ENCODE assay signal across 14 cellular contexts in the genomic region with DNA sequence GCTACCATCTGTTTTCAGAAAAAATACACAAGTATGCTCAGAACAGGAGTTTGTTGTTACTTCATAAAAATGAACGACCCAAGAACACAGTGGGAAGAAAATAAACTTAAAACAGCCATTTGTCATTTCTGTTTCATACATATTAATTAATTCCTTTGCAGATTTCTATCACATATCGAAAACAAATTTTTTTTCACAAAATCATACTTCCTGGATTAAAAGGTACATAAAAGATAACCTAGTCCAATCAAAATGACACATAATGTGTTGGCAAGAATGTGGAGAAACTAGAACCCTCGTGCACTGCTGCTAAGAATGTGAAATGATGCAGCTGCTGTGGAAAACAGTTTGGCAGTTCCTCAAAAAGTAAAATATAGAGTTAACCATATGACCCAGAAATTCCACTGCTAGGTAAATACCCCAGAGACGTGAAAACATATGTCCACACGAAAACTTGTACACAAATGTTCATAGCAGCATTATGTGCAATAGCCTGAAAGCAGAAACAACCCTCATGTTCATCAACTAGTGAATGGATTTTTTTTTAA. TPM values are rescaled to one million over a fixed set of nuclear protein-coding genes. Genes with fewer than 3 reads are reported as not detected.
DNase-seq lines count a peak whose midpoint lies in the region; ATAC-seq and TF ChIP-seq lines count a peak whose summit lies in the region.
"Had no signal": no experiment of that assay in that cellular context is flagged by ENCODE, and none has a peak within 500 bp of the region (broad histone marks: within the 10 kb centered on the region; RNA-seq: fewer than 3 reads in every experiment).

No MANE protein-coding gene starts in this region.

- H3K36me3 ChIP-seq in breast epithelium (no peaks in the 10 kb centered on the region), upper lobe of left lung (no peaks in the 10 kb centered on the region)
- H3K36me3 ChIP-seq: upper lobe of right lung had no signal

- H3K4me3 Mint-ChIP-seq in MCF 10A (ENCODE audit: unreplicated experiment) (no peak overlapping the region), glutamatergic neuron (ENCODE audit: unreplicated experiment) (peak overlapping the region; percentile 25), natural killer cell (no peak overlapping the region)
- H3K4me3 Mint-ChIP-seq: activated T-cell treated with anti-CD3 and anti-CD28 coated beads, Interleukin-2, amount 50 U/mL, for 24 hours had no signal

- no peak for TF ChIP-seq EP300 in upper lobe of left lung (IDR thresholded peaks at IDR 0.05)

- H3K27me3 ChIP-seq in breast epithelium (no peaks in the 10 kb centered on the region), upper lobe of left lung (no peaks in the 10 kb centered on the region)
- H3K27me3 ChIP-seq: upper lobe of right lung had no signal

- H3K4me3 ChIP-seq in breast epithelium (no peak overlapping the region), upper lobe of left lung (no peak overlapping the region)
- H3K4me3 ChIP-seq: upper lobe of right lung had no signal

- no peak for TF ChIP-seq CTCF in MCF 10A (IDR thresholded peaks at IDR 0.05; ENCODE audit: unreplicated experiment)
- TF ChIP-seq CTCF in breast epithelium (IDR thresholded peaks at IDR 0.05) = no peak
- no peak for TF ChIP-seq CTCF in glutamatergic neuron (IDR thresholded peaks at IDR 0.05; ENCODE audit: partially characterized antibody, unreplicated experiment)
- no peak for TF ChIP-seq CTCF in upper lobe of left lung (IDR thresholded peaks at IDR 0.05)
- no peak for TF ChIP-seq CTCF in natural killer cell (IDR thresholded peaks at IDR 0.05)

- peaks cover 11% of the 10 kb centered on the region for H3K36me3 Mint-ChIP-seq in MCF 10A (ENCODE audit: insufficient read depth, unreplicated experiment)
- no peaks in the 10 kb centered on the region for H3K36me3 Mint-ChIP-seq in glutamatergic neuron (ENCODE audit: unreplicated experiment)
- H3K36me3 Mint-ChIP-seq in natural killer cell = no peaks in the 10 kb centered on the region

- DNase-seq in MCF 10A (ENCODE audit: unreplicated experiment) (no peak), breast epithelium (ENCODE audit: low spot score in 2 of 2) (no peak), amniotic epithelial cell (ENCODE audit: low read depth) (peak; percentile 81), glutamatergic neuron (no peak), upper lobe of left lung (no peak), natural killer cell (no peak), cerebellar nuclear complex (lab: John Stamatoyannopoulos, UW) (no peak)
- DNase-seq: activated T-cell treated with anti-CD3 and anti-CD28 coated beads, Interleukin-2, amount 50 U/mL, for 24 hours; aorta; MM.1S; SHP77; small intestine; upper lobe of right lung had no signal

- CTCF ChIA-PET in MCF 10A (lab: Yijun Ruan, JAX) = interaction anchor here (0.8 kb wide), 1 partner anchor 12 kb away, joined by 3 read pairs; no protein-coding TSS in a partner anchor

- 39 to 41% methylated on average over 5 of the region's 5 CpGs for WGBS in upper lobe of left lung, 2 donors

- no peak for TF ChIP-seq POLR2A in breast epithelium (IDR thresholded peaks at IDR 0.05)
- TF ChIP-seq POLR2A in upper lobe of left lung (IDR thresholded peaks at IDR 0.05) = no peak

- ATAC-seq in upper lobe of left lung (ENCODE audit: low FRiP score in 2 of 2) (no peak), HG02610 (IDR thresholded peaks at IDR 0.05; ENCODE audit: unreplicated experiment) (no peak), natural killer cell (no peak)

- H3K9me3 ChIP-seq in breast epithelium (no peaks in the 10 kb centered on the region), upper lobe of left lung (no peaks in the 10 kb centered on the region)
- H3K9me3 ChIP-seq: upper lobe of right lung had no signal

- intact Hi-C loops in MCF 10A (cut with micrococcal nuclease) (no loop called here), breast epithelium (cut with DNase I; ENCODE audit: low total_unique reads) (no loop called here), natural killer cell (cut with micrococcal nuclease) (no loop called here)

- peaks cover 0 to 10% of the 10 kb centered on the region in 2 donors for H3K4me1 ChIP-seq in breast epithelium
- peaks cover 29 to 43% (median 36%) of the 10 kb centered on the region in 4 donors for H3K4me1 ChIP-seq in upper lobe of left lung

- H3K9me3 Mint-ChIP-seq in MCF 10A (ENCODE audit: unreplicated experiment) (no peaks in the 10 kb centered on the region), glutamatergic neuron (ENCODE audit: unreplicated experiment) (peaks cover 4% of the 10 kb centered on the region), natural killer cell (peaks cover 4 to 5% of the 10 kb centered on the region in 2 donors)
- H3K9me3 Mint-ChIP-seq: activated T-cell treated with anti-CD3 and anti-CD28 coated beads, Interleukin-2, amount 50 U/mL, for 24 hours had no signal

- H3K27ac Mint-ChIP-seq in MCF 10A (ENCODE audit: low read depth, unreplicated experiment) (peak overlapping the region; percentile 50), glutamatergic neuron (ENCODE audit: unreplicated experiment) (no peak overlapping the region), natural killer cell (no peak overlapping the region)
- H3K27ac Mint-ChIP-seq: activated T-cell treated with anti-CD3 and anti-CD28 coated beads, Interleukin-2, amount 50 U/mL, for 24 hours had no signal

- POLR2A ChIA-PET in MCF 10A (lab: Yijun Ruan, JAX) = interaction anchor here (1.0 to 1.2 kb wide), 2 partner anchors 26 to 43 kb away, joined by 3 read pairs; no protein-coding TSS in a partner anchor

- H3K27ac ChIP-seq in breast epithelium = peak overlapping the region in 1 of 2 donors; percentile 36
- H3K27ac ChIP-seq in upper lobe of left lung = peak overlapping the region in 3 of 4 donors; percentile 37 to 57 (median 40)
- H3K27ac ChIP-seq: upper lobe of right lung had no signal

- H3K27me3 Mint-ChIP-seq in MCF 10A (ENCODE audit: insufficient read depth, unreplicated experiment) = no peaks in the 10 kb centered on the region
- H3K27me3 Mint-ChIP-seq in glutamatergic neuron (ENCODE audit: unreplicated experiment) = peaks cover 4% of the 10 kb centered on the region
- peaks cover 0 to 3% of the 10 kb centered on the region in 2 donors for H3K27me3 Mint-ChIP-seq in natural killer cell (ENCODE audit: low read depth in 2 of 2)

- no TSS peak for BruUV-seq in MCF 10A (replicated peaks; lab: Mats Ljungman, UMichigan)

- H3K4me1 Mint-ChIP-seq in MCF 10A (ENCODE audit: insufficient read depth, unreplicated experiment) (peaks cover 33% of the 10 kb centered on the region), glutamatergic neuron (ENCODE audit: low read depth, unreplicated experiment) (peaks cover 20% of the 10 kb centered on the region), natural killer cell (no peaks in the 10 kb centered on the region)

RNA-seq across cellular contexts. Expression of a gene that starts 46.0 kb away (rescaled TPM):
- total RNA-seq in MCF 10A (2022) (35.7 and 36.0 TPM in 2 replicates), breast epithelium (10 to 100 TPM in 2 of 3 donors, 1 to 10 TPM in 1; 8.6 to 22.6 (median 21.2) TPM), glutamatergic neuron (ENCODE audit: unreplicated experiment) (23.1 TPM), upper lobe of left lung (100 to 1,000 TPM in 1 of 6 donors, 10 to 100 TPM in 5; 31.9 to 135 (median 57.7) TPM), natural killer cell (1 to 10 TPM in 1 of 3 donors, under 1 TPM in 1, not detected in 1; 0.83 to 1.2 TPM)

Comparison
In these comparisons a context has a peak if more than half of its experiments do, and no peak if none do; other contexts are left out.
1. RNA of a gene that starts 46.0 kb away (total RNA-seq): 31.9 to 135 TPM in upper lobe of left lung, 35.7 to 36.0 TPM in MCF 10A, 23.1 TPM in glutamatergic neuron (single experiment) and 8.6 to 22.6 TPM in breast epithelium; 0.83 to 1.2 TPM in natural killer cell; every median in the first group is over 4 times any median in the second.